Comparison of ENCODE assay signal across 7 cellular contexts in the genomic region with DNA sequence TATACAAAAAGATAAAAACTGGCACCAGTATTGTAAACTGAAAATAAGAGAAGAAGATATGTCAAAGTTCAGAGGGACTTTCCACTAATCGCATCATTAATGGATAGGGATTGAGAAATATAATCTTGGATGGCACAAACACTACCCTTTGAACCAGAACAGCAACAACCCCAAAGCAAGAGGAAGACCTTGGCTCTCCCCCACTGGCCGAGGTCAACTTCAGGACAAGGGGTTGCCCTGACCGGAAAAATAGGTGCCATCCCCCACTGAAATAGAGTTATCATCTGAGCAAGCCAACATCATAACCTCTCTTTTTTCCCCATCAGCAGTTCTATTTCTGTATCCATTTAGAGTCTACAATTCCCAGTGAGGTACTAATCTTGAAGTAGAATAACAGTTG.
"Had no signal": no experiment of that assay in that cellular context is flagged by ENCODE, and none has a peak within 500 bp of the region (broad histone marks: within the 10 kb centered on the region; RNA-seq: fewer than 3 reads in every experiment).

No MANE protein-coding gene starts in this region.

- ATAC-seq: GM12878 had no signal

- FAIRE-seq: G401.6, GM12878, GM12892, GM18507, GM19239 had no signal

- DNase-seq: GDM1, GF-D8 had no signal

- H3K4me3 ChIP-seq: GM12878 had no signal
